ENCODE assay signal across 8 cellular contexts in genomic region chr4:148445903-148446261, GRCh38. TPM values are rescaled to one million over a fixed set of nuclear protein-coding genes. Genes with fewer than 3 reads are reported as not detected.
A peak's percentile ranks its signal among the peaks of the same experiment; 100 is the strongest.
DNase-seq lines count a peak whose midpoint lies in the region; ATAC-seq and TF ChIP-seq lines count a peak whose summit lies in the region.

No MANE protein-coding gene starts in this region.

- in situ Hi-C loops in GM13977 (cut with MboI; ENCODE audit: low pct_unique_long_range_greater_than_20kb, low sequenced_read_pairs, unreplicated experiment): no loop called here

- intact Hi-C loops in colonic mucosa (cut with DNase I): no loop called here

- H3K9me3 ChIP-seq in colonic mucosa: no peaks in the 10 kb centered on the region

- H3K4me3 ChIP-seq in AG09309 (ENCODE audit: control insufficient read depth, low read depth, low read length) (peak overlapping the region; percentile 41), colonic mucosa (peak overlapping the region; percentile 87)
- peak overlapping the region; percentile 46 for H3K4me3 ChIP-seq in Jurkat, Clone E6-1 (ENCODE audit: low read length)

- peak overlapping the region; percentile 84 for H3K27ac ChIP-seq in colonic mucosa

- no peaks in the 10 kb centered on the region for H3K36me3 ChIP-seq in colonic mucosa

- DNase-seq in AG09309 (ENCODE audit: low read depth) (no peak), colonic mucosa (peak; percentile 29), NCI-H1436 treated with DMSO at 0.1 percent for 48 hours (lab: John Stamatoyannopoulos, UW) (no peak), GM13977 (ENCODE audit: low spot score) (no peak)
- no peak for DNase-seq in Jurkat, Clone E6-1 (ENCODE audit: low read depth, low spot score)
- no peak for DNase-seq in naive thymus-derived CD8-positive, alpha-beta T cell

- no peak for TF ChIP-seq CTCF in AG09309 (IDR thresholded peaks at IDR 0.05; ENCODE audit: control insufficient read depth, insufficient read depth, low read depth, low read length, missing control alignments)
- no peak for TF ChIP-seq CTCF in colonic mucosa (IDR thresholded peaks at IDR 0.05)
- no peak for TF ChIP-seq CTCF in GM13977 (IDR thresholded peaks at IDR 0.05; ENCODE audit: extremely low read depth, insufficient read depth, missing control alignments)

- no peak for ATAC-seq in naive thymus-derived CD8-positive, alpha-beta T cell
- ATAC-seq in GM21360 (IDR thresholded peaks at IDR 0.05; ENCODE audit: unreplicated experiment) (no peak), HG02884 (IDR thresholded peaks at IDR 0.05; ENCODE audit: unreplicated experiment) (no peak)

- H3K9me3 Mint-ChIP-seq in naive thymus-derived CD8-positive, alpha-beta T cell: no peaks in the 10 kb centered on the region

- H3K36me3 Mint-ChIP-seq in naive thymus-derived CD8-positive, alpha-beta T cell: no peaks in the 10 kb centered on the region

- H3K4me1 ChIP-seq in colonic mucosa: no peaks in the 10 kb centered on the region

- peaks cover 0 to 9% (median 0%) of the 10 kb centered on the region in 5 donors for H3K27me3 Mint-ChIP-seq in naive thymus-derived CD8-positive, alpha-beta T cell

- POLR2A ChIA-PET in naive thymus-derived CD8-positive, alpha-beta T cell (lab: Charles Lee): interaction anchor here (0.6 to 9.2 kb wide), 5 partner anchors 54 to 762 kb away, joined by 3 to 304 read pairs (median 5); partner anchors contain the start of gene PRMT9

- peak overlapping the region; percentile 84 to 97 (median 89) for H3K4me3 Mint-ChIP-seq in naive thymus-derived CD8-positive, alpha-beta T cell

- H3K4me1 Mint-ChIP-seq in naive thymus-derived CD8-positive, alpha-beta T cell: peaks cover 22 to 33% (median 29%) of the 10 kb centered on the region in 4 donors

- peak overlapping the region; percentile 86 to 98 (median 94) for H3K27ac Mint-ChIP-seq in naive thymus-derived CD8-positive, alpha-beta T cell

- H3K9ac ChIP-seq in colonic mucosa (ENCODE audit: low read depth in 2 of 2, low read length in 2 of 2): peak overlapping the region; percentile 78 to 86

- no peaks in the 10 kb centered on the region for H3K27me3 ChIP-seq in colonic mucosa

RNA-seq across cellular contexts. Expression of gene NR3C2, which starts 3.7 kb away (rescaled TPM):
- 1.5 TPM for polyA plus RNA-seq in Jurkat, Clone E6-1 (2012; ENCODE audit: insufficient read depth, insufficient read length)
- total RNA-seq in colonic mucosa: 10 to 100 TPM; 74.8 to 96.0 TPM
- total RNA-seq in naive thymus-derived CD8-positive, alpha-beta T cell: 10 to 100 TPM; 50.7 to 53.5 TPM
- polyA plus RNA-seq in naive thymus-derived CD8-positive, alpha-beta T cell: 1 to 10 TPM; 6.8 to 9.4 (median 9.2) TPM
